In the genomic region with DNA sequence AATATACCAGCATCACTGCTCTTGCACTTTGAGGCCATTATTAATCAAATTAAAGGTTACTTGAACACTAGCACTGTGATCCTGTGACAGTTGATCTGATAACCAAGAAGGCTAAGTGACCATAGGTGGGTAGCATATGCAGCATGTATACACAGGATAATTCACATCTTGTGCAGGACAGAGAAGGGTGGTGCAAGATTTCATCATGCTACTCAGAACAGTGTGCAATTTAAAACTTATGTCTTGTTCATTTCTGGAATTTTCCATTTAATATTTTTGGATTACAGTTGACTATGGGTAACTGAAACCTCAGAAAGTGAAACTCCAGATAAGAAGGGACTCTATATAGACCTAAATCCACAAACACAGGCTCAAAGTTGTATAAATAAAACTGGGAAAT, we compare ENCODE assay signal across 20 cellular contexts.
"Had no signal": no experiment of that assay in that cellular context is flagged by ENCODE, and none has a peak within 500 bp of the region (broad histone marks: within the 10 kb centered on the region; RNA-seq: fewer than 3 reads in every experiment).

No MANE protein-coding gene starts in this region.

- H3K4me3 Mint-ChIP-seq: dendritic cell treated with granulocyte-macrophage colony-stimulating factor and Interleukin-4, amounts not matched to agents 40 ng/mL and 50 ng/mL, for 4 days; memory B cell; mesothelial cell of epicardium; natural killer cell treated with Interleukin-12 subunit alpha and Interleukin-12 subunit beta and Interleukin-15 and Interleukin-18, amount 100 ng/mL, for 72 hours; neural progenitor cell; stimulated activated effector memory CD8-positive, alpha-beta T cell treated with anti-CD3 and anti-CD28 coated beads, Interleukin-12 subunit alpha, Interleukin-12 subunit beta, amount 100 ng/mL, for 72 hours had no signal

- DNase-seq: esophagus squamous epithelium; heart left ventricle; hypothalamus; islet precursor cell; left ventricle myocardium inferior; lower lobe of right lung; nucleus accumbens; ovary; right cardiac atrium; stimulated activated CD4-positive, alpha-beta T cell treated with anti-CD3 and anti-CD28 coated beads, Interleukin-2, amount 100 ng/mL, for 48 hours; stimulated activated CD8-positive, alpha-beta memory T cell treated with anti-CD3 and anti-CD28 coated beads, Interleukin-4, amount 100 ng/mL, for 48 hours; stimulated activated naive CD8-positive, alpha-beta T cell treated with anti-CD3 and anti-CD28 coated beads, Interleukin-15, Interleukin-2, amounts not matched to agents 100 U/mL and 50 U/mL, for 24 hours; tibial artery had no signal

- H3K27ac Mint-ChIP-seq: dendritic cell treated with granulocyte-macrophage colony-stimulating factor and Interleukin-4, amounts not matched to agents 40 ng/mL and 50 ng/mL, for 4 days; memory B cell; mesothelial cell of epicardium; natural killer cell treated with Interleukin-12 subunit alpha and Interleukin-12 subunit beta and Interleukin-15 and Interleukin-18, amount 100 ng/mL, for 72 hours; neural progenitor cell; stimulated activated effector memory CD8-positive, alpha-beta T cell treated with anti-CD3 and anti-CD28 coated beads, Interleukin-12 subunit alpha, Interleukin-12 subunit beta, amount 100 ng/mL, for 72 hours had no signal

- H3K27me3 ChIP-seq: esophagus squamous epithelium, heart left ventricle, neural progenitor cell, ovary, tibial artery had no signal

- H3K9ac ChIP-seq: neural progenitor cell had no signal

- H3K27me3 Mint-ChIP-seq: memory B cell; natural killer cell treated with Interleukin-12 subunit alpha and Interleukin-12 subunit beta and Interleukin-15 and Interleukin-18, amount 100 ng/mL, for 72 hours had no signal

- H3K9me3 ChIP-seq: esophagus squamous epithelium, heart left ventricle, left ventricle myocardium inferior, lower lobe of right lung, ovary, tibial artery had no signal

- H3K9me3 Mint-ChIP-seq: stimulated activated effector memory CD8-positive, alpha-beta T cell treated with anti-CD3 and anti-CD28 coated beads, Interleukin-12 subunit alpha, Interleukin-12 subunit beta, amount 100 ng/mL, for 72 hours had no signal

- H3K4me3 ChIP-seq: esophagus squamous epithelium, heart left ventricle, left ventricle myocardium inferior, lower lobe of right lung, neural progenitor cell, ovary, smooth muscle cell, tibial artery had no signal

- H3K4me1 Mint-ChIP-seq: mesothelial cell of epicardium; neural progenitor cell; stimulated activated effector memory CD8-positive, alpha-beta T cell treated with anti-CD3 and anti-CD28 coated beads, Interleukin-12 subunit alpha, Interleukin-12 subunit beta, amount 100 ng/mL, for 72 hours had no signal

- H3K27ac ChIP-seq: esophagus squamous epithelium, heart left ventricle, left ventricle myocardium inferior, lower lobe of right lung, neural progenitor cell, ovary, tibial artery had no signal

- H3K36me3 Mint-ChIP-seq: natural killer cell treated with Interleukin-12 subunit alpha and Interleukin-12 subunit beta and Interleukin-15 and Interleukin-18, amount 100 ng/mL, for 72 hours; neural progenitor cell; stimulated activated effector memory CD8-positive, alpha-beta T cell treated with anti-CD3 and anti-CD28 coated beads, Interleukin-12 subunit alpha, Interleukin-12 subunit beta, amount 100 ng/mL, for 72 hours had no signal

- H3K4me1 ChIP-seq: esophagus squamous epithelium, heart left ventricle, left ventricle myocardium inferior, lower lobe of right lung, neural progenitor cell had no signal

- H2AFZ ChIP-seq: neural progenitor cell had no signal

- ATAC-seq: heart left ventricle; lower lobe of right lung; natural killer cell treated with Interleukin-12 subunit alpha and Interleukin-12 subunit beta and Interleukin-15 and Interleukin-18, amount 100 ng/mL, for 72 hours; right cardiac atrium; stimulated activated effector memory CD8-positive, alpha-beta T cell treated with anti-CD3 and anti-CD28 coated beads, Interleukin-12 subunit alpha, Interleukin-12 subunit beta, amount 100 ng/mL, for 72 hours; stimulated activated naive CD8-positive, alpha-beta T cell treated with anti-CD3 and anti-CD28 coated beads, Interleukin-15, Interleukin-2, amounts not matched to agents 100 U/mL and 50 U/mL, for 24 hours had no signal

- H3K36me3 ChIP-seq: esophagus squamous epithelium, heart left ventricle, left ventricle myocardium inferior, lower lobe of right lung, neural progenitor cell, ovary, tibial artery had no signal

- H3K4me2 ChIP-seq: neural progenitor cell, smooth muscle cell had no signal
